ENCODE assay signal across 1 cellular context in the genomic region with DNA sequence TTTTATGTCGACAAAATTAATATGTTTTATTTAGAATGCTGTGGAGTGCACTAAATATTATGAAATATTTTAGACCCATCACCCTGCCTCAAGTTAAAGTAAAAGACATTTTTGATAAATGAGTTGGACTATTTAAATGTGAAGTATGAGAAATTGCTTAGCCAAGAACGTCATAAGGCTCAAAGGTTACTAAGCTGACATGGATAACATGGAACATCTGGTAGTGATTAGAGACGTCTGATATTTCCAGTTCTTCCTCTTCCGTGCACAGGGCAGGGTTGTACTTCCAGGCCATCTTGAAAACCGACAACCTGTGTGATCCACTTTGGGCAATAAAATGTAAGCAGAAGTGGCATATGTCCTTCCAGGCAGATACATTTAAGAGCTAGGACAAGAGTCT.
TF ChIP-seq lines count a peak whose summit lies in the region.

No MANE protein-coding gene starts in this region.

TF ChIP-seq in SK-N-SH, 30 proteins besides CTCF, POLR2A, EP300 and RAD21 (continued from another document):
- TF ChIP-seq, protein P1, sequence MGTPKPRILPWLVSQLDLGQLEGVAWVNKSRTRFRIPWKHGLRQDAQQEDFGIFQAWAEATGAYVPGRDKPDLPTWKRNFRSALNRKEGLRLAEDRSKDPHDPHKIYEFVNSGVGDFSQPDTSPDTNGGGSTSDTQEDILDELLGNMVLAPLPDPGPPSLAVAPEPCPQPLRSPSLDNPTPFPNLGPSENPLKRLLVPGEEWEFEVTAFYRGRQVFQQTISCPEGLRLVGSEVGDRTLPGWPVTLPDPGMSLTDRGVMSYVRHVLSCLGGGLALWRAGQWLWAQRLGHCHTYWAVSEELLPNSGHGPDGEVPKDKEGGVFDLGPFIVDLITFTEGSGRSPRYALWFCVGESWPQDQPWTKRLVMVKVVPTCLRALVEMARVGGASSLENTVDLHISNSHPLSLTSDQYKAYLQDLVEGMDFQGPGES (IDR thresholded peaks at IDR 0.05; ENCODE audit: low read depth, low read length), result no peak
- TF ChIP-seq, protein P2, sequence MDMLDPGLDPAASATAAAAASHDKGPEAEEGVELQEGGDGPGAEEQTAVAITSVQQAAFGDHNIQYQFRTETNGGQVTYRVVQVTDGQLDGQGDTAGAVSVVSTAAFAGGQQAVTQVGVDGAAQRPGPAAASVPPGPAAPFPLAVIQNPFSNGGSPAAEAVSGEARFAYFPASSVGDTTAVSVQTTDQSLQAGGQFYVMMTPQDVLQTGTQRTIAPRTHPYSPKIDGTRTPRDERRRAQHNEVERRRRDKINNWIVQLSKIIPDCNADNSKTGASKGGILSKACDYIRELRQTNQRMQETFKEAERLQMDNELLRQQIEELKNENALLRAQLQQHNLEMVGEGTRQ (IDR thresholded peaks at IDR 0.05; ENCODE audit: borderline replicate concordance, low read depth, low read length), result no peak
- no peak for TF ChIP-seq FOSL2 (IDR thresholded peaks at IDR 0.05; ENCODE audit: borderline replicate concordance, low read depth)
- TF ChIP-seq, protein P3, sequence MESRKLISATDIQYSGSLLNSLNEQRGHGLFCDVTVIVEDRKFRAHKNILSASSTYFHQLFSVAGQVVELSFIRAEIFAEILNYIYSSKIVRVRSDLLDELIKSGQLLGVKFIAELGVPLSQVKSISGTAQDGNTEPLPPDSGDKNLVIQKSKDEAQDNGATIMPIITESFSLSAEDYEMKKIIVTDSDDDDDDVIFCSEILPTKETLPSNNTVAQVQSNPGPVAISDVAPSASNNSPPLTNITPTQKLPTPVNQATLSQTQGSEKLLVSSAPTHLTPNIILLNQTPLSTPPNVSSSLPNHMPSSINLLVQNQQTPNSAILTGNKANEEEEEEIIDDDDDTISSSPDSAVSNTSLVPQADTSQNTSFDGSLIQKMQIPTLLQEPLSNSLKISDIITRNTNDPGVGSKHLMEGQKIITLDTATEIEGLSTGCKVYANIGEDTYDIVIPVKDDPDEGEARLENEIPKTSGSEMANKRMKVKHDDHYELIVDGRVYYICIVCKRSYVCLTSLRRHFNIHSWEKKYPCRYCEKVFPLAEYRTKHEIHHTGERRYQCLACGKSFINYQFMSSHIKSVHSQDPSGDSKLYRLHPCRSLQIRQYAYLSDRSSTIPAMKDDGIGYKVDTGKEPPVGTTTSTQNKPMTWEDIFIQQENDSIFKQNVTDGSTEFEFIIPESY (IDR thresholded peaks at IDR 0.05; ENCODE audit: borderline replicate concordance, low read depth), result no peak
- no peak for TF ChIP-seq FOXJ3 (CRISPR knock-in tag; IDR thresholded peaks at IDR 0.05)
- TF ChIP-seq, protein P4, sequence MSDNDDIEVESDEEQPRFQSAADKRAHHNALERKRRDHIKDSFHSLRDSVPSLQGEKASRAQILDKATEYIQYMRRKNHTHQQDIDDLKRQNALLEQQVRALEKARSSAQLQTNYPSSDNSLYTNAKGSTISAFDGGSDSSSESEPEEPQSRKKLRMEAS (IDR thresholded peaks at IDR 0.05; ENCODE audit: low read depth), result no peak
- TF ChIP-seq, protein P5, sequence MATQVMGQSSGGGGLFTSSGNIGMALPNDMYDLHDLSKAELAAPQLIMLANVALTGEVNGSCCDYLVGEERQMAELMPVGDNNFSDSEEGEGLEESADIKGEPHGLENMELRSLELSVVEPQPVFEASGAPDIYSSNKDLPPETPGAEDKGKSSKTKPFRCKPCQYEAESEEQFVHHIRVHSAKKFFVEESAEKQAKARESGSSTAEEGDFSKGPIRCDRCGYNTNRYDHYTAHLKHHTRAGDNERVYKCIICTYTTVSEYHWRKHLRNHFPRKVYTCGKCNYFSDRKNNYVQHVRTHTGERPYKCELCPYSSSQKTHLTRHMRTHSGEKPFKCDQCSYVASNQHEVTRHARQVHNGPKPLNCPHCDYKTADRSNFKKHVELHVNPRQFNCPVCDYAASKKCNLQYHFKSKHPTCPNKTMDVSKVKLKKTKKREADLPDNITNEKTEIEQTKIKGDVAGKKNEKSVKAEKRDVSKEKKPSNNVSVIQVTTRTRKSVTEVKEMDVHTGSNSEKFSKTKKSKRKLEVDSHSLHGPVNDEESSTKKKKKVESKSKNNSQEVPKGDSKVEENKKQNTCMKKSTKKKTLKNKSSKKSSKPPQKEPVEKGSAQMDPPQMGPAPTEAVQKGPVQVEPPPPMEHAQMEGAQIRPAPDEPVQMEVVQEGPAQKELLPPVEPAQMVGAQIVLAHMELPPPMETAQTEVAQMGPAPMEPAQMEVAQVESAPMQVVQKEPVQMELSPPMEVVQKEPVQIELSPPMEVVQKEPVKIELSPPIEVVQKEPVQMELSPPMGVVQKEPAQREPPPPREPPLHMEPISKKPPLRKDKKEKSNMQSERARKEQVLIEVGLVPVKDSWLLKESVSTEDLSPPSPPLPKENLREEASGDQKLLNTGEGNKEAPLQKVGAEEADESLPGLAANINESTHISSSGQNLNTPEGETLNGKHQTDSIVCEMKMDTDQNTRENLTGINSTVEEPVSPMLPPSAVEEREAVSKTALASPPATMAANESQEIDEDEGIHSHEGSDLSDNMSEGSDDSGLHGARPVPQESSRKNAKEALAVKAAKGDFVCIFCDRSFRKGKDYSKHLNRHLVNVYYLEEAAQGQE (IDR thresholded peaks at IDR 0.05; ENCODE audit: low read depth, low read length), result no peak
TF ChIP-seq in SK-N-SH: peak in this region for 2.
